In genomic region chr6:138991206-138991605, GRCh38 we compare ENCODE assay signal across 1 cellular context.
TF ChIP-seq lines count a peak whose summit lies in the region.

No MANE protein-coding gene starts in this region.

TF ChIP-seq in GM23338, 12 proteins besides CTCF, POLR2A, EP300 and RAD21 (continued from another document):
- TF ChIP-seq ETS1 (IDR thresholded peaks at IDR 0.05) = no peak
- TF ChIP-seq, protein P1, sequence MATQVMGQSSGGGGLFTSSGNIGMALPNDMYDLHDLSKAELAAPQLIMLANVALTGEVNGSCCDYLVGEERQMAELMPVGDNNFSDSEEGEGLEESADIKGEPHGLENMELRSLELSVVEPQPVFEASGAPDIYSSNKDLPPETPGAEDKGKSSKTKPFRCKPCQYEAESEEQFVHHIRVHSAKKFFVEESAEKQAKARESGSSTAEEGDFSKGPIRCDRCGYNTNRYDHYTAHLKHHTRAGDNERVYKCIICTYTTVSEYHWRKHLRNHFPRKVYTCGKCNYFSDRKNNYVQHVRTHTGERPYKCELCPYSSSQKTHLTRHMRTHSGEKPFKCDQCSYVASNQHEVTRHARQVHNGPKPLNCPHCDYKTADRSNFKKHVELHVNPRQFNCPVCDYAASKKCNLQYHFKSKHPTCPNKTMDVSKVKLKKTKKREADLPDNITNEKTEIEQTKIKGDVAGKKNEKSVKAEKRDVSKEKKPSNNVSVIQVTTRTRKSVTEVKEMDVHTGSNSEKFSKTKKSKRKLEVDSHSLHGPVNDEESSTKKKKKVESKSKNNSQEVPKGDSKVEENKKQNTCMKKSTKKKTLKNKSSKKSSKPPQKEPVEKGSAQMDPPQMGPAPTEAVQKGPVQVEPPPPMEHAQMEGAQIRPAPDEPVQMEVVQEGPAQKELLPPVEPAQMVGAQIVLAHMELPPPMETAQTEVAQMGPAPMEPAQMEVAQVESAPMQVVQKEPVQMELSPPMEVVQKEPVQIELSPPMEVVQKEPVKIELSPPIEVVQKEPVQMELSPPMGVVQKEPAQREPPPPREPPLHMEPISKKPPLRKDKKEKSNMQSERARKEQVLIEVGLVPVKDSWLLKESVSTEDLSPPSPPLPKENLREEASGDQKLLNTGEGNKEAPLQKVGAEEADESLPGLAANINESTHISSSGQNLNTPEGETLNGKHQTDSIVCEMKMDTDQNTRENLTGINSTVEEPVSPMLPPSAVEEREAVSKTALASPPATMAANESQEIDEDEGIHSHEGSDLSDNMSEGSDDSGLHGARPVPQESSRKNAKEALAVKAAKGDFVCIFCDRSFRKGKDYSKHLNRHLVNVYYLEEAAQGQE (IDR thresholded peaks at IDR 0.05; ENCODE audit: unreplicated experiment) = no peak
- TF ChIP-seq EZH2 (IDR thresholded peaks at IDR 0.05; ENCODE audit: low read depth, unreplicated experiment) = no peak
- no peak for TF ChIP-seq EZH2phosphoT487 (IDR thresholded peaks at IDR 0.05; ENCODE audit: unreplicated experiment)
- TF ChIP-seq ZNF114 (CRISPR knock-in tag; IDR thresholded peaks at IDR 0.05) = no peak
